In the genomic region with DNA sequence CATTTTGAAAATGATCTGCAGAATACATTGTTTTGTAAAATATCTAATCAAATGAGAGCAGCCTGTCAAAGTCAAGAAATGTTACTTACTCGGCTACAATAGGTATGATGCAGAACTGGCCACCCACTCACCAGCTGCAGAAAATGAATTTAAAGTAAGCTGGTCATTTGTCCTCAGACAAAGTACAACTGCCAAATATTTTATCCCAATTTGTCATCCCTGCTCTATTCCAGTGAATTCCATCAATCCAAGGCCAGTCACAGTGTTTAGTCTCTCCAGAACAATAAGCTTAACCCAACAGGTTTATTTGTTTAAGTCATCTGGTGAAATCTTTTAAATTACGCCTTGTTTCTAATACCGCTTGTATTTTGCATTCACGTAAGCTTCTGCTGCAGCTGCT, we compare ENCODE assay signal across 24 cellular contexts. TPM values are rescaled to one million over a fixed set of nuclear protein-coding genes. Genes with fewer than 3 reads are reported as not detected.
DNase-seq lines count a peak whose midpoint lies in the region; ATAC-seq, FAIRE-seq and TF ChIP-seq lines count a peak whose summit lies in the region.
"Had no signal": no experiment of that assay in that cellular context is flagged by ENCODE, and none has a peak within 500 bp of the region (broad histone marks: within the 10 kb centered on the region; RNA-seq: fewer than 3 reads in every experiment).

No MANE protein-coding gene starts in this region.

- no peaks in the 10 kb centered on the region for H3K9me2 ChIP-seq in HCT116 (ENCODE audit: insufficient read depth)

- no peak for FAIRE-seq in astrocyte (lab: Jason Lieb, UNC)

- H3K27me3 Mint-ChIP-seq in astrocyte (ENCODE audit: low read depth, unreplicated experiment) (no peaks in the 10 kb centered on the region), progenitor cell of endocrine pancreas (no peaks in the 10 kb centered on the region)
- H3K27me3 Mint-ChIP-seq: activated naive CD8-positive, alpha-beta T cell treated with anti-CD3 and anti-CD28 coated beads for 36 hours had no signal

- H3K27ac ChIP-seq in HCT116 (ENCODE audit: low read depth, low read length) (no peak overlapping the region), astrocyte (ENCODE audit: low read depth, low read length) (peak overlapping the region; percentile 1), fibroblast of lung (ENCODE audit: insufficient read depth, low read length) (no peak overlapping the region), ovary (no peak overlapping the region)
- H3K27ac ChIP-seq: prostate gland had no signal

- 26 to 46% (median 43%) methylated on average over 4 of the region's 4 CpGs for WGBS in ovary, 3 donors

- H3K9me3 Mint-ChIP-seq in astrocyte (ENCODE audit: unreplicated experiment) = no peaks in the 10 kb centered on the region
- no peaks in the 10 kb centered on the region for H3K9me3 Mint-ChIP-seq in progenitor cell of endocrine pancreas (ENCODE audit: low read depth)
- H3K9me3 Mint-ChIP-seq: activated naive CD8-positive, alpha-beta T cell treated with anti-CD3 and anti-CD28 coated beads for 36 hours; neural crest cell had no signal

- ATAC-seq in HCT116 = no peak
- ATAC-seq: Right ventricle myocardium inferior had no signal

- H3K4me2 ChIP-seq in HCT116 (ENCODE audit: low read length) (no peak overlapping the region), astrocyte (ENCODE audit: low read length) (peak overlapping the region; percentile 67), fibroblast of lung (ENCODE audit: extremely low read depth, insufficient read depth, low read length) (peak overlapping the region; percentile 2)

- POLR2A ChIA-PET in HCT116 (lab: Charles Lee) = no interaction called here

- intact Hi-C loops in HCT116 (cut with micrococcal nuclease) (loop anchor here (1.0 kb wide), 1 partner anchor 376 kb away; no protein-coding TSS in a partner anchor), ovary (cut with DNase I) (loop anchor here in 2 of 4 donors (5.0 to 10.0 kb wide), 2 partner anchors 370 to 387 kb away; no protein-coding TSS in a partner anchor)

- H3K4me3 ChIP-seq in HCT116 (replicated peaks in 1 of 2; ENCODE audit: low read depth in 1 of 2, low read length in 2 of 2) (no peak overlapping the region), astrocyte (ENCODE audit: insufficient read depth, low read depth, low read length) (no peak overlapping the region), fibroblast of lung (replicated peaks in 1 of 4; ENCODE audit: control extremely low read depth in 1 of 4, insufficient read depth in 1 of 4, low read depth in 3 of 4, low read length in 4 of 4) (no peak overlapping the region), ovary (no peak overlapping the region)
- H3K4me3 ChIP-seq: lung, prostate gland had no signal

- no peak for TF ChIP-seq CTCF in HCT116 (IDR thresholded peaks at IDR 0.05 in 2 of 3, conservative IDR thresholded peaks at IDR 0.05 in 1 of 3; ENCODE audit: borderline replicate concordance in 1 of 3, insufficient read depth in 1 of 3, low read depth in 2 of 3, low read length in 2 of 3)
- no peak for TF ChIP-seq CTCF in astrocyte (IDR thresholded peaks at IDR 0.05; ENCODE audit: insufficient read depth, low read depth, low read length)
- no peak for TF ChIP-seq CTCF in fibroblast of lung (conservative IDR thresholded peaks at IDR 0.05 in 1 of 2, IDR thresholded peaks at IDR 0.05 in 1 of 2; ENCODE audit: low read depth in 1 of 2, low read length in 2 of 2)
- TF ChIP-seq CTCF in progenitor cell of endocrine pancreas (IDR thresholded peaks at IDR 0.05; ENCODE audit: unreplicated experiment) = no peak
- no peak for TF ChIP-seq CTCF in ovary (IDR thresholded peaks at IDR 0.05)

- H2AFZ ChIP-seq in HCT116 (ENCODE audit: low read depth, low read length, poor library complexity, severe bottlenecking) (peak overlapping the region; percentile 89), astrocyte (ENCODE audit: low read depth, low read length) (no peak overlapping the region), fibroblast of lung (ENCODE audit: low read length) (no peak overlapping the region)

- no peaks in the 10 kb centered on the region for H3K36me3 ChIP-seq in HCT116 (ENCODE audit: control insufficient read depth in 1 of 2, insufficient read depth in 2 of 2, low read length in 2 of 2)
- no peaks in the 10 kb centered on the region for H3K36me3 ChIP-seq in astrocyte (ENCODE audit: insufficient read depth, low read length)
- H3K36me3 ChIP-seq in fibroblast of lung (ENCODE audit: control insufficient read depth, insufficient read depth, low read length) = no peaks in the 10 kb centered on the region
- H3K36me3 ChIP-seq in ovary = no peaks in the 10 kb centered on the region
- H3K36me3 ChIP-seq: prostate gland had no signal

- H3K9me3 ChIP-seq in HCT116 (ENCODE audit: control insufficient read depth in 1 of 2, insufficient read depth in 1 of 2, low read depth in 1 of 2, low read length in 2 of 2) = no peaks in the 10 kb centered on the region
- no peaks in the 10 kb centered on the region for H3K9me3 ChIP-seq in astrocyte (ENCODE audit: insufficient read depth, low read depth, low read length)
- no peaks in the 10 kb centered on the region for H3K9me3 ChIP-seq in fibroblast of lung (ENCODE audit: control insufficient read depth, insufficient read depth, low read depth, low read length)
- no peaks in the 10 kb centered on the region for H3K9me3 ChIP-seq in ovary
- H3K9me3 ChIP-seq: Caco-2, prostate gland had no signal

- H3K4me1 Mint-ChIP-seq in astrocyte (ENCODE audit: low read depth, unreplicated experiment) = peaks cover 16% of the 10 kb centered on the region
- H3K4me1 Mint-ChIP-seq in progenitor cell of endocrine pancreas (ENCODE audit: low read depth) = peaks cover 16% of the 10 kb centered on the region
- H3K4me1 Mint-ChIP-seq: activated naive CD8-positive, alpha-beta T cell treated with anti-CD3 and anti-CD28 coated beads for 36 hours had no signal

- no peaks in the 10 kb centered on the region for H4K20me1 ChIP-seq in HCT116 (ENCODE audit: insufficient read depth)
- no peaks in the 10 kb centered on the region for H4K20me1 ChIP-seq in astrocyte (ENCODE audit: insufficient read depth, low read length)
- H4K20me1 ChIP-seq in fibroblast of lung (ENCODE audit: control insufficient read depth, extremely low read depth, insufficient read depth, low read length) = no peaks in the 10 kb centered on the region

- H3K36me3 Mint-ChIP-seq in astrocyte (ENCODE audit: low read depth, unreplicated experiment) (no peaks in the 10 kb centered on the region), progenitor cell of endocrine pancreas (ENCODE audit: insufficient read depth) (no peaks in the 10 kb centered on the region)
- H3K36me3 Mint-ChIP-seq: activated naive CD8-positive, alpha-beta T cell treated with anti-CD3 and anti-CD28 coated beads for 36 hours had no signal

- CTCF ChIA-PET in HCT116 (lab: Charles Lee) = interaction anchor here (1.6 to 5.8 kb wide), 3 partner anchors 15 to 381 kb away, joined by 4 to 57 read pairs (median 6); no protein-coding TSS in a partner anchor

- no peak overlapping the region for H3K27ac Mint-ChIP-seq in astrocyte (ENCODE audit: unreplicated experiment)
- peak overlapping the region; percentile 8 for H3K27ac Mint-ChIP-seq in progenitor cell of endocrine pancreas
- H3K27ac Mint-ChIP-seq: activated naive CD8-positive, alpha-beta T cell treated with anti-CD3 and anti-CD28 coated beads for 36 hours had no signal

- RAD21 ChIA-PET in HCT116 (lab: Charles Lee; ENCODE audit: low non-redundant PET in 1 of 2, low total read pairs in 2 of 2, uncharacterized antibody in 2 of 2, unreplicated experiment in 2 of 2) = interaction anchor here in 1 of 2 experiments (0.7 kb wide), 1 partner anchor 469 kb away, joined by 3 read pairs; no protein-coding TSS in a partner anchor

- H3K4me1 ChIP-seq in HCT116 (ENCODE audit: control insufficient read depth in 1 of 2, insufficient read depth in 2 of 2, low read length in 2 of 2) = peaks cover 6 to 11% of the 10 kb centered on the region in 2 experiments; a peak in 3 of 4 replicates
- peaks cover 21% of the 10 kb centered on the region for H3K4me1 ChIP-seq in astrocyte (ENCODE audit: insufficient read depth, low read length)
- H3K4me1 ChIP-seq in fibroblast of lung (ENCODE audit: control insufficient read depth, extremely low read depth, insufficient read depth, low read length) = peaks cover 6% of the 10 kb centered on the region
- H3K4me1 ChIP-seq in ovary (ENCODE audit: insufficient read depth) = peaks cover 1% of the 10 kb centered on the region
- H3K4me1 ChIP-seq: Caco-2, prostate gland had no signal

- H3K79me2 ChIP-seq in HCT116 (ENCODE audit: insufficient read depth, low read length) = no peaks in the 10 kb centered on the region
- no peaks in the 10 kb centered on the region for H3K79me2 ChIP-seq in astrocyte (ENCODE audit: insufficient read depth, low read length)
- no peaks in the 10 kb centered on the region for H3K79me2 ChIP-seq in fibroblast of lung (ENCODE audit: control insufficient read depth, insufficient read depth, low read length)

- DNase-seq in HCT116 (ENCODE audit: low read depth, low spot score) = no peak
- peak; percentile 89 for DNase-seq in astrocyte (ENCODE audit: low read depth)
- peak in 1 of 2 donors; percentile 88 for DNase-seq in fibroblast of lung (ENCODE audit: low read depth in 2 of 2)
- no peak for DNase-seq in progenitor cell of endocrine pancreas (ENCODE audit: low spot score, unreplicated experiment)
- no peak for DNase-seq in NCI-H2196 (lab: John Stamatoyannopoulos, UW; ENCODE audit: unreplicated experiment)
- no peak for DNase-seq in SW480 (ENCODE audit: low spot score)
- no peak for DNase-seq in NOMO-1 treated with dmso at 0.1 percent for 144 hours (lab: John Stamatoyannopoulos, UW; ENCODE audit: unreplicated experiment)
- no peak for DNase-seq in ovary
- DNase-seq: activated CD4-positive, alpha-beta T cell treated with anti-CD3 and anti-CD28 coated beads, Interleukin-2, amount 50 U/mL, for 48 hours; activated CD4-positive, CD25-positive, alpha-beta regulatory T cell; activated CD8-positive, alpha-beta memory T cell treated with anti-CD3 and anti-CD28 coated beads, Interleukin-2, amount 50 U/mL, for 48 hours; activated naive CD8-positive, alpha-beta T cell treated with anti-CD3 and anti-CD28 coated beads for 36 hours; C1 segment of cervical spinal cord; Caco-2; DMS79 treated with DMSO at 0.1 percent for 48 hours; effector memory CD4-positive, alpha-beta T cell; GOT3; NCI-H1694; NCI-H526 treated with DMSO at 0.1 percent for 48 hours; stimulated activated CD8-positive, alpha-beta memory T cell treated with anti-CD3 and anti-CD28 coated beads, Interleukin-4, amount 100 ng/mL, for 48 hours had no signal

- no peak overlapping the region for H3K4me3 Mint-ChIP-seq in astrocyte (ENCODE audit: unreplicated experiment)
- no peak overlapping the region for H3K4me3 Mint-ChIP-seq in progenitor cell of endocrine pancreas (ENCODE audit: low read depth)
- H3K4me3 Mint-ChIP-seq: activated naive CD8-positive, alpha-beta T cell treated with anti-CD3 and anti-CD28 coated beads for 36 hours; neural crest cell had no signal

- H3K27me3 ChIP-seq in HCT116 (ENCODE audit: insufficient read depth, low read length) = no peaks in the 10 kb centered on the region
- no peaks in the 10 kb centered on the region for H3K27me3 ChIP-seq in astrocyte (ENCODE audit: insufficient read depth, low read length)
- H3K27me3 ChIP-seq in fibroblast of lung (ENCODE audit: control insufficient read depth, insufficient read depth, low read length) = no peaks in the 10 kb centered on the region
- H3K27me3 ChIP-seq in ovary = no peaks in the 10 kb centered on the region

- TF ChIP-seq POLR2A in HCT116 (IDR thresholded peaks at IDR 0.05; ENCODE audit: borderline replicate concordance, extremely low read depth, insufficient read depth, insufficient read length) = no peak
- no peak for TF ChIP-seq POLR2A in ovary (IDR thresholded peaks at IDR 0.05)

- no TSS peak for BruUV-seq in HCT116 (replicated peaks; lab: Mats Ljungman, UMichigan)

- no peak for TF ChIP-seq EP300 in ovary (IDR thresholded peaks at IDR 0.05)

- H3K9ac ChIP-seq in HCT116 (ENCODE audit: low read length) (no peak overlapping the region), astrocyte (ENCODE audit: low read length) (no peak overlapping the region), fibroblast of lung (ENCODE audit: insufficient read depth, low read length) (no peak overlapping the region)

- TF ChIP-seq RAD21 in HCT116 (IDR thresholded peaks at IDR 0.05; ENCODE audit: low read depth) = no peak

RNA-seq across cellular contexts. Expression of a gene that starts 46.6 kb away (rescaled TPM):
- 71.6 TPM for total RNA-seq in HCT116 (2021; ENCODE audit: unreplicated experiment)
- 35.0 and 35.1 TPM in 2 replicates for polyA plus RNA-seq in HCT116 (2012)
- total RNA-seq in astrocyte = 106 and 112 TPM in 2 replicates
- 125 and 232 TPM in 2 replicates for total RNA-seq in fibroblast of lung
- polyA plus RNA-seq in fibroblast of lung = 105 and 309 TPM in 2 replicates
- polyA plus RNA-seq in fibroblast of lung (2012) = 50.2 and 134 TPM in 2 replicates
- polyA minus RNA-seq in fibroblast of lung (ENCODE audit: low replicate concordance) = 224 and 457 TPM in 2 replicates
- total RNA-seq in progenitor cell of endocrine pancreas = 164 and 167 TPM in 2 replicates
- total RNA-seq in ovary = 100 to 1,000 TPM; 102 to 150 (median 126) TPM
- polyA plus RNA-seq in ovary = 10 to 100 TPM; 28.6 to 59.1 TPM
